In genomic region chr14:72781476-72782181, GRCh38 we compare ENCODE assay signal across 12 cellular contexts.
DNase-seq lines count a peak whose midpoint lies in the region; ATAC-seq, FAIRE-seq and TF ChIP-seq lines count a peak whose summit lies in the region.
"Had no signal": no experiment of that assay in that cellular context is flagged by ENCODE, and none has a peak within 500 bp of the region (broad histone marks: within the 10 kb centered on the region; RNA-seq: fewer than 3 reads in every experiment).

No MANE protein-coding gene starts in this region.

- TF ChIP-seq CTCF in coronary artery (IDR thresholded peaks at IDR 0.05): no peak

- H3K27ac ChIP-seq in coronary artery: peak overlapping the region in 1 of 2 donors; percentile 41

- H3K4me3 ChIP-seq in coronary artery: no peak overlapping the region

- ATAC-seq in HG03354 (IDR thresholded peaks at IDR 0.05; ENCODE audit: poor library complexity, severe bottlenecking, unreplicated experiment): no peak

- DNase-seq in AG08395 (ENCODE audit: low spot score) (peak; percentile 67), HTR-8/SVneo (ENCODE audit: insufficient read length, low spot score) (peak; percentile 84), coronary artery (ENCODE audit: low spot score) (peak; percentile 19), mucosa of gallbladder (ENCODE audit: low spot score) (peak; percentile 30), activated gamma-delta T cell treated with Interleukin-2 at 50 U/mL for 16 hours (no peak), NCI-H2227 treated with DMSO at 0.1 percent for 48 hours (lab: John Stamatoyannopoulos, UW) (no peak)
- no peak for DNase-seq in activated naive CD4-positive, alpha-beta T cell treated with Interleukin-2 at 50 U/mL for 16 hours
- DNase-seq: CD4-positive, alpha-beta T cell; glutamatergic neuron; NCI-H524 treated with DMSO at 0.1 percent for 48 hours had no signal

- peak; percentile 86 for FAIRE-seq in HTR-8/SVneo (lab: Jason Lieb, UNC)
- FAIRE-seq: GM12892 had no signal

Comparison
In these comparisons a context has a peak if more than half of its experiments do, and no peak if none do; other contexts are left out.
1. DNase-seq: peak in AG08395 (single experiment), HTR-8/SVneo (single experiment), coronary artery (single experiment) and mucosa of gallbladder (single experiment); none in activated gamma-delta T cell treated with Interleukin-2 at 50 U/mL for 16 hours (single experiment), NCI-H2227 treated with DMSO at 0.1 percent for 48 hours (single experiment) and activated naive CD4-positive, alpha-beta T cell treated with Interleukin-2 at 50 U/mL for 16 hours (single experiment).